ENCODE assay signal across 18 cellular contexts in genomic region chr15:85394552-85395333, GRCh38. TPM values are rescaled to one million over a fixed set of nuclear protein-coding genes. Genes with fewer than 3 reads are reported as not detected.
DNase-seq lines count a peak whose midpoint lies in the region; ATAC-seq, FAIRE-seq and TF ChIP-seq lines count a peak whose summit lies in the region.
"Had no signal": no experiment of that assay in that cellular context is flagged by ENCODE, and none has a peak within 500 bp of the region (broad histone marks: within the 10 kb centered on the region; RNA-seq: fewer than 3 reads in every experiment).

No MANE protein-coding gene starts in this region.

- 66% methylated on average over 2 of the region's 2 CpGs for WGBS in A549 (ENCODE audit: missing lambda C conversion rate)
- WGBS in body of pancreas, 2 donors = 25 to 40% methylated on average over 2 of the region's 2 CpGs
- WGBS in lung, 2 donors = 60 to 72% methylated on average over 2 of the region's 2 CpGs

- FAIRE-seq in A549 (lab: Jason Lieb, UNC) = peak; percentile 74
- no peak for FAIRE-seq in kidney (lab: Jason Lieb, UNC)
- FAIRE-seq: urothelium cell line had no signal

- POLR2A ChIA-PET in A549 (lab: Yijun Ruan, JAX) = interaction anchor here (0.8 to 1.2 kb wide), 3 partner anchors 13 to 19 kb away, joined by 3 to 4 read pairs (median 3); partner anchors contain the start of gene AKAP13

- H3K9me3 ChIP-seq in A549 = no peaks in the 10 kb centered on the region
- no peaks in the 10 kb centered on the region for H3K9me3 ChIP-seq in body of pancreas
- no peaks in the 10 kb centered on the region for H3K9me3 ChIP-seq in lung (ENCODE audit: control insufficient read depth in 2 of 2, insufficient read depth in 1 of 2, low read length in 1 of 2)
- no peaks in the 10 kb centered on the region for H3K9me3 ChIP-seq in kidney (ENCODE audit: control insufficient read depth in 1 of 2, low read length in 2 of 2)

- no peak for TF ChIP-seq EP300 in A549 (IDR thresholded peaks at IDR 0.05)

- no peak for TF ChIP-seq CTCF in A549 (IDR thresholded peaks at IDR 0.05)
- TF ChIP-seq CTCF in body of pancreas (IDR thresholded peaks at IDR 0.05) = no peak
- no peak for TF ChIP-seq CTCF in lung (IDR thresholded peaks at IDR 0.05; ENCODE audit: control extremely low read depth, extremely low read depth)
- no peak for TF ChIP-seq CTCF in kidney (IDR thresholded peaks at IDR 0.05; ENCODE audit: borderline replicate concordance, extremely low read depth, insufficient read depth)

- H3K27ac ChIP-seq in A549 (peak overlapping the region; percentile 23 to 72; a peak in 5 of 6 replicates), body of pancreas (peak overlapping the region in 2 of 4 donors; percentile 28 to 52), lung (ENCODE audit: low read depth in 1 of 2, low read length in 1 of 2) (peak overlapping the region; percentile 33 to 68), kidney (ENCODE audit: low read depth in 2 of 2, low read length in 2 of 2) (no peak overlapping the region)

- CTCF ChIA-PET in A549 (lab: Yijun Ruan, JAX) = interaction anchor here (1.0 to 3.0 kb wide), 5 partner anchors 17 to 111 kb away, joined by 3 to 10 read pairs (median 3); no protein-coding TSS in a partner anchor

- H3K27me3 ChIP-seq in body of pancreas (no peaks in the 10 kb centered on the region), lung (ENCODE audit: control insufficient read depth, insufficient read depth) (no peaks in the 10 kb centered on the region)

- no peak overlapping the region for H3K4me3 ChIP-seq in A549
- no peak overlapping the region for H3K4me3 ChIP-seq in body of pancreas
- H3K4me3 ChIP-seq in lung = no peak overlapping the region
- H3K4me3 ChIP-seq in kidney (ENCODE audit: low read length in 2 of 2) = no peak overlapping the region

- ATAC-seq in A549 = peak in 1 of 2 experiments; percentile 58; a peak in 3 of 6 replicates
- ATAC-seq in body of pancreas = peak; percentile 58
- no peak for ATAC-seq in lung (ENCODE audit: insufficient read depth, low FRiP score)
- no peak for ATAC-seq in GM18873 (IDR thresholded peaks at IDR 0.05; ENCODE audit: low FRiP score, unreplicated experiment)
- no peak for ATAC-seq in HG03342 (IDR thresholded peaks at IDR 0.05; ENCODE audit: unreplicated experiment)
- ATAC-seq: natural killer cell treated with Interleukin-12 subunit alpha and Interleukin-12 subunit beta and Interleukin-15 and Interleukin-18, amount 100 ng/mL, for 72 hours; stimulated activated effector memory CD8-positive, alpha-beta T cell treated with anti-CD3 and anti-CD28 coated beads, Interleukin-12 subunit alpha, Interleukin-12 subunit beta, amount 100 ng/mL, for 72 hours had no signal

- intact Hi-C loops in body of pancreas (cut with DNase I) = no loop called here
- intact Hi-C loops in kidney (cut with DNase I) = no loop called here

- H3K4me1 ChIP-seq in A549 (peaks cover 37% of the 10 kb centered on the region), body of pancreas (peaks cover 37% of the 10 kb centered on the region), lung (ENCODE audit: control insufficient read depth in 2 of 2, insufficient read depth in 2 of 2, low read length in 2 of 2) (peaks cover 1 to 26% of the 10 kb centered on the region in 2 donors), kidney (ENCODE audit: control insufficient read depth in 1 of 2, insufficient read depth in 1 of 2, low read depth in 1 of 2, low read length in 2 of 2) (peaks cover 2 to 24% of the 10 kb centered on the region in 2 donors)

- H3K9ac ChIP-seq in kidney (ENCODE audit: low read length in 2 of 2) = no peak overlapping the region

- DNase-seq in A549 (ENCODE audit: low read depth in 1 of 2, low spot score in 1 of 2) (no peak), LoVo (ENCODE audit: low spot score) (peak; percentile 34), body of pancreas (no peak), lung (ENCODE audit: low spot score) (no peak), NCI-H2196 (lab: John Stamatoyannopoulos, UW; ENCODE audit: unreplicated experiment) (no peak), kidney (no peak)
- DNase-seq: activated CD4-positive, alpha-beta T cell treated with anti-CD3 and anti-CD28 coated beads for 48 hours; activated T-cell treated with anti-CD3 and anti-CD28 coated beads, Interleukin-2, amount 50 U/mL, for 1 hour; Caco-2; HCEC 1CT; head of caudate nucleus; NCI-H1694; T-helper 9 cell had no signal

- no peak for TF ChIP-seq RAD21 in A549 (conservative IDR thresholded peaks at IDR 0.05 in 1 of 2, IDR thresholded peaks at IDR 0.05 in 1 of 2)

- H3K4me2 ChIP-seq in A549 = peak overlapping the region; percentile 63

- TF ChIP-seq POLR2A in A549 (IDR thresholded peaks at IDR 0.05; ENCODE audit: low read length) = no peak
- TF ChIP-seq POLR2A in body of pancreas (IDR thresholded peaks at IDR 0.05) = no peak

- no peaks in the 10 kb centered on the region for H3K36me3 ChIP-seq in body of pancreas (replicated peaks in 1 of 2; ENCODE audit: insufficient read depth in 1 of 2, low read depth in 2 of 2)
- peaks cover 0 to 1% of the 10 kb centered on the region in 2 donors for H3K36me3 ChIP-seq in lung (ENCODE audit: control insufficient read depth in 2 of 2, insufficient read depth in 2 of 2, low read length in 2 of 2)
- H3K36me3 ChIP-seq in kidney (ENCODE audit: control insufficient read depth in 1 of 2, insufficient read depth in 2 of 2, low read length in 2 of 2) = no peaks in the 10 kb centered on the region

TF ChIP-seq in A549, 52 proteins besides CTCF, POLR2A, EP300 and RAD21:
- no peak for TF ChIP-seq ZC3H11A (IDR thresholded peaks at IDR 0.05)
- no peak for TF ChIP-seq FOSB (CRISPR knock-in tag; IDR thresholded peaks at IDR 0.05)
- no peak for TF ChIP-seq FOSL2 (IDR thresholded peaks at IDR 0.05)
- peak; percentile 29; the same call in 1 of the 2 replicates for TF ChIP-seq FOSL2 (CRISPR knock-in tag; IDR thresholded peaks at IDR 0.05)
- no peak for TF ChIP-seq KDM5A (IDR thresholded peaks at IDR 0.05)
- TF ChIP-seq TP53 (CRISPR knock-in tag; IDR thresholded peaks at IDR 0.05) = no peak
- peak; percentile 93 for TF ChIP-seq MAFK (IDR thresholded peaks at IDR 0.05; ENCODE audit: partially characterized antibody)
- no peak for TF ChIP-seq RCOR1 (IDR thresholded peaks at IDR 0.05; ENCODE audit: low read depth, low read length)
- TF ChIP-seq HEYL (CRISPR knock-in tag; IDR thresholded peaks at IDR 0.05) = no peak
- TF ChIP-seq NFE2L2 (conservative IDR thresholded peaks at IDR 0.05; ENCODE audit: low read length) = peak; percentile 40; the same call in 1 of the 2 replicates

RNA-seq across cellular contexts. Expression of gene AKAP13, which starts 14.3 kb away (rescaled TPM):
- polyA plus RNA-seq in A549 (2011; rRNA removed) (28.8 and 59.7 TPM in 2 replicates), A549 (2017; fragmentation: RNase III; extraction: RNeasy Plus Mini Kit Qiagen cat#74134 plus additional on column Dnase treatment) (19.9 to 21.5 TPM (median 20.4 TPM) in 3 replicates), lung (100 to 1,000 TPM; 102 to 126 TPM), kidney (ENCODE audit: insufficient read depth, low read depth, low replicate concordance) (18.8 TPM)
- polyA plus RNA-seq in A549 (2012; cell fraction: cytosol; rRNA removed) = 11.0 and 12.3 TPM in 2 replicates
- 75.3 and 75.7 TPM in 2 replicates for polyA plus RNA-seq in A549 (2012; cell fraction: nucleus; rRNA removed)
- 168 and 171 TPM in 2 replicates for polyA minus RNA-seq in A549 (2011; rRNA and poly(A)+ RNA removed)
- total RNA-seq in body of pancreas (100 to 1,000 TPM; 102 to 160 TPM), lung (1,000 to 10,000 TPM in 1 of 2 donors, 100 to 1,000 TPM in 1; 392 to 1,115 TPM), kidney (174 TPM)

Comparison
In these comparisons a context has a peak if more than half of its experiments do, and no peak if none do; other contexts are left out.
1. H3K27ac ChIP-seq: peak in A549 (2 of 2) and lung (2 of 2); none in kidney (0 of 2).